In the genomic region with DNA sequence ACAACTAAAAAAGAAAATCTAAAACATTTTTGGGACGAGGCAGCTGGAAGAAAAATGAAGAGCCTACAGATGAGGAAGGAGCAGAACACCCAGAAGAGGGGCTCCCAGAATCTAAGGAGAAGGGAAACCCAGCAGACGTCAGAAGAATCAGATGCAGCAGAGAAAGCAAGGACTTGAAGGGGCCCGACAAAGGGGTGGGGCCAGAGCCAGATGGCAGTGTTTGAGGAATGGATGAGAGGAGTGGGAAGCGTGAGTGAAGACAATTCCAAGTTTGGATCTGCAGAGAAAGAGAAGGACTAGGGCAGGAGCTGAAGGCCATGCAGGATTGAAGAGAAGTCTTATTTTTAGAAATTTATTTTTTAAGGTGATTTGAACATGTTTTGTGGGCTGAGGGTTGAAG, we compare ENCODE assay signal across 15 cellular contexts. TPM values are rescaled to one million over a fixed set of nuclear protein-coding genes. Genes with fewer than 3 reads are reported as not detected.
DNase-seq lines count a peak whose midpoint lies in the region; TF ChIP-seq lines count a peak whose summit lies in the region.
"Had no signal": no experiment of that assay in that cellular context is flagged by ENCODE, and none has a peak within 500 bp of the region (broad histone marks: within the 10 kb centered on the region; RNA-seq: fewer than 3 reads in every experiment).

No MANE protein-coding gene starts in this region.

- TF ChIP-seq CTCF in WERI-Rb-1 (IDR thresholded peaks at IDR 0.05; ENCODE audit: low read depth, low read length) = no peak
- no peak for TF ChIP-seq CTCF in glutamatergic neuron (IDR thresholded peaks at IDR 0.05; ENCODE audit: partially characterized antibody, unreplicated experiment)
- TF ChIP-seq CTCF in neural crest cell (conservative IDR thresholded peaks at IDR 0.05) = no peak

- H3K36me3 ChIP-seq in WERI-Rb-1 = no peaks in the 10 kb centered on the region

- no peaks in the 10 kb centered on the region for H3K9me3 ChIP-seq in WERI-Rb-1 (ENCODE audit: severe bottlenecking)
- H3K9me3 ChIP-seq: BLaER1 treated with 17β-estradiol and CSF1 and Interleukin-3, amounts not matched to agents 10 nM and 100 nM had no signal

- 0 out of 2 replicates have a peak overlapping the region, but pooled peaks have one; percentile 24 for H3K27ac ChIP-seq in WERI-Rb-1
- H3K27ac ChIP-seq: BLaER1 treated with 17β-estradiol and CSF1 and Interleukin-3, amounts not matched to agents 10 nM and 100 nM had no signal

- H3K4me1 Mint-ChIP-seq in glutamatergic neuron (ENCODE audit: low read depth, unreplicated experiment) (peaks cover 9% of the 10 kb centered on the region), neural crest cell (peaks cover 7% of the 10 kb centered on the region)

- H3K4me3 ChIP-seq in WERI-Rb-1 (ENCODE audit: low read depth, low read length) = no peak overlapping the region
- H3K4me3 ChIP-seq: BLaER1 treated with 17β-estradiol and CSF1 and Interleukin-3, amounts not matched to agents 10 nM and 100 nM had no signal

- DNase-seq in NCI-H2171 (lab: John Stamatoyannopoulos, UW) (peak; percentile 16), WERI-Rb-1 (peak; percentile 58), glutamatergic neuron (peak; percentile 36), neural crest cell (ENCODE audit: low read depth, low spot score) (no peak), GOT3 (lab: John Stamatoyannopoulos, UW) (no peak), dermis blood vessel endothelial cell (no peak), ecto neural progenitor cell (ENCODE audit: low spot score) (no peak)
- DNase-seq in central memory CD4-positive, alpha-beta T cell = no peak
- DNase-seq: ACHN; CD4-positive, CD25-positive, alpha-beta regulatory T cell; DMS79; EL; H7; IMR-90 had no signal

- peaks cover 5% of the 10 kb centered on the region for H3K9me3 Mint-ChIP-seq in glutamatergic neuron (ENCODE audit: unreplicated experiment)
- no peaks in the 10 kb centered on the region for H3K9me3 Mint-ChIP-seq in neural crest cell
- H3K9me3 Mint-ChIP-seq: CD4-positive, CD25-positive, alpha-beta regulatory T cell had no signal

- H3K27me3 Mint-ChIP-seq in glutamatergic neuron (ENCODE audit: unreplicated experiment) (no peaks in the 10 kb centered on the region), neural crest cell (ENCODE audit: low read depth) (no peaks in the 10 kb centered on the region)
- H3K27me3 Mint-ChIP-seq: CD4-positive, CD25-positive, alpha-beta regulatory T cell had no signal

- H3K27me3 ChIP-seq in WERI-Rb-1 (ENCODE audit: insufficient read depth, low read depth, severe bottlenecking) = no peaks in the 10 kb centered on the region
- H3K27me3 ChIP-seq: BLaER1 treated with 17β-estradiol and CSF1 and Interleukin-3, amounts not matched to agents 10 nM and 100 nM had no signal

- H3K36me3 Mint-ChIP-seq in glutamatergic neuron (ENCODE audit: unreplicated experiment) = no peaks in the 10 kb centered on the region
- H3K36me3 Mint-ChIP-seq in neural crest cell (ENCODE audit: low read depth) = peaks cover 3% of the 10 kb centered on the region

- H3K4me3 Mint-ChIP-seq in glutamatergic neuron (ENCODE audit: unreplicated experiment) (peak overlapping the region; percentile 4), neural crest cell (no peak overlapping the region)
- H3K4me3 Mint-ChIP-seq: CD4-positive, CD25-positive, alpha-beta regulatory T cell had no signal

- H3K27ac Mint-ChIP-seq in glutamatergic neuron (ENCODE audit: unreplicated experiment) (peak overlapping the region; percentile 41), neural crest cell (ENCODE audit: unreplicated experiment) (peak overlapping the region; percentile 79)

RNA-seq across cellular contexts. Expression of gene PTMA, which starts 19.3 kb away (rescaled TPM):
- total RNA-seq in glutamatergic neuron (ENCODE audit: unreplicated experiment) (948 TPM), neural crest cell (1,415 and 1,529 TPM in 2 replicates), dermis blood vessel endothelial cell (1,131 and 1,294 TPM in 2 replicates)

RNA-seq across cellular contexts. Expression of gene PDE6D, which starts 53.5 kb away (rescaled TPM):
- total RNA-seq in glutamatergic neuron (ENCODE audit: unreplicated experiment) (47.1 TPM), neural crest cell (35.8 and 38.8 TPM in 2 replicates), dermis blood vessel endothelial cell (22.7 and 29.8 TPM in 2 replicates)

RNA-seq across cellular contexts. Expression of gene COPS7B, which starts 58.6 kb away (rescaled TPM):
- 53.2 TPM for total RNA-seq in glutamatergic neuron (ENCODE audit: unreplicated experiment)
- 62.9 and 64.1 TPM in 2 replicates for total RNA-seq in neural crest cell
- 16.7 and 18.6 TPM in 2 replicates for total RNA-seq in dermis blood vessel endothelial cell

Comparison
In these comparisons a context has a peak if more than half of its experiments do, and no peak if none do; other contexts are left out.
1. DNase-seq: peak in NCI-H2171 (single experiment), WERI-Rb-1 (single experiment) and glutamatergic neuron (single experiment); none in neural crest cell (single experiment), central memory CD4-positive, alpha-beta T cell (single experiment), GOT3 (single experiment), dermis blood vessel endothelial cell (single experiment) and ecto neural progenitor cell (single experiment).